ENCODE assay signal across 8 cellular contexts in the genomic region with DNA sequence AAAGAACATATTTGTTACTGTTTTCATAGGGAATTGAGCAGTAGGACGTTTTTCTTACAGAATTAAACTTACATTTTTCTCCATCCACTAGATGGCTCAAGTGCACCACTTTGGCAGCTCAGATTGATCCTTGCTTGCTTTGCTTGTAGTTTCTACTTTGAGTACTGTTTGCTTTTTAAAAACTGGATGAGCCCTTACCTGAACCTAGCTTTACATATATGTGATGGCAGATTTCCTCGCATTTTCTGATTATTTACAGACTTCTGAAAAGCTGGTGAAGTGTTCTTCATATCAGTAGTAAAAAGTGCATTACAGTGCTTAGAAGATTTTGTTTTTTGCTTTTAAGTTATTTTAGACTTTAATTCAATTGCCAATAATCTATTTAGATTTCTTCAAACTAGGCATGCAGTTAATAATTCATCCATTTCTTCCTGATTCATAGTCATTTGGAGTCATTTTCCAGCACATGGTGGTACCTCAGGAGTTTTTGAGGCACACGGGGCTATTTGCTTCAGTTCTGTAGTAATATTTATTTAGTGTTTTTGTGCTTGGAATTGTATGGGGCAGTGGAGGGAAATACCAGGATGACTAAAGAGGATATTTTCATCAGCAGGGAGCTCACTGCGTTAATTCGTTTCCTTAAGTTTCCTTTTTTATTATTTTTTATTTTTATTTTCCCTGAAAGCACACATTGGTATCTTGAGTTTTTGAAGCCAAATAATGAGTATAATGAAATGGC. TPM values are rescaled to one million over a fixed set of nuclear protein-coding genes. Genes with fewer than 3 reads are reported as not detected.
A peak's percentile ranks its signal among the peaks of the same experiment; 100 is the strongest.
DNase-seq lines count a peak whose midpoint lies in the region; ATAC-seq, FAIRE-seq and TF ChIP-seq lines count a peak whose summit lies in the region.

No MANE protein-coding gene starts in this region.

- peak overlapping the region in 1 of 4 donors; percentile 23 for H3K27ac ChIP-seq in pancreas

- H3K4me3 Mint-ChIP-seq in CD14-positive monocyte = no peak overlapping the region

- peak; percentile 79 for TF ChIP-seq CTCF in CD14-positive monocyte (IDR thresholded peaks at IDR 0.05)
- peak; percentile 16 to 49 (median 34) for TF ChIP-seq CTCF in pancreas (IDR thresholded peaks at IDR 0.05)

- H3K36me3 ChIP-seq in pancreas = no peaks in the 10 kb centered on the region

- no peaks in the 10 kb centered on the region for H3K9me3 Mint-ChIP-seq in CD14-positive monocyte

- no peaks in the 10 kb centered on the region for H3K27me3 Mint-ChIP-seq in CD14-positive monocyte (ENCODE audit: low read depth in 3 of 3)

- H3K36me3 Mint-ChIP-seq in CD14-positive monocyte = no peaks in the 10 kb centered on the region

- H3K27me3 ChIP-seq in pancreas = no peaks in the 10 kb centered on the region

- ATAC-seq in GM18867 (IDR thresholded peaks at IDR 0.05; ENCODE audit: unreplicated experiment) (peak; percentile 39), pancreas (peak; percentile 89 to 96 (median 94)), HG03025 (IDR thresholded peaks at IDR 0.05; ENCODE audit: low FRiP score, unreplicated experiment) (no peak), HG03280 (IDR thresholded peaks at IDR 0.05; ENCODE audit: unreplicated experiment) (no peak)

- H3K4me1 ChIP-seq in pancreas = peaks cover 0 to 21% (median 18%) of the 10 kb centered on the region in 3 donors

- no peak overlapping the region for H3K27ac Mint-ChIP-seq in CD14-positive monocyte

- 7 to 10% methylated on average over 5 of the region's 5 CpGs for WGBS in pancreas, 2 donors

- DNase-seq in CD14-positive monocyte (ENCODE audit: low spot score) = no peak
- DNase-seq in NCI-H2196 (lab: John Stamatoyannopoulos, UW; ENCODE audit: unreplicated experiment) = peak; percentile 51
- DNase-seq in activated CD4-positive, alpha-beta T cell treated with anti-CD3 and anti-CD28 coated beads, Interleukin-2, amount 50 U/mL, for 48 hours = peak; percentile 9 to 24
- peak; percentile 4 to 23 for DNase-seq in frontal cortex (ENCODE audit: low spot score in 2 of 2)
- DNase-seq in pancreas = peak in 3 of 6 donors; percentile 15 to 38 (median 28)

- intact Hi-C loops in CD14-positive monocyte (cut with micrococcal nuclease) = loop anchor here (10.0 kb wide), 2 partner anchors 151 to 291 kb away; no protein-coding TSS in a partner anchor
- intact Hi-C loops in pancreas (cut with DNase I) = loop anchor here in 2 of 3 donors (10.0 kb wide), 1 partner anchor 291 kb away; no protein-coding TSS in a partner anchor

- FAIRE-seq in frontal cortex (lab: Jason Lieb, UNC) (peak; percentile 95), pancreas (lab: Jason Lieb, UNC) (peak; percentile 94)

- H3K4me1 Mint-ChIP-seq in CD14-positive monocyte = peaks cover 7% of the 10 kb centered on the region

- no peak overlapping the region for H3K4me3 ChIP-seq in pancreas

- no peaks in the 10 kb centered on the region for H3K9me3 ChIP-seq in pancreas

RNA-seq across cellular contexts. Expression of a gene that starts 57.3 kb away (rescaled TPM):
- polyA plus RNA-seq in CD14-positive monocyte (10 to 100 TPM; 18.4 to 18.5 TPM), pancreas (10 to 100 TPM in 1 of 2 donors, 1 to 10 TPM in 1; 4.0 to 12.8 TPM)
- total RNA-seq in frontal cortex (241 TPM), pancreas (10 to 100 TPM; 14.4 to 25.5 (median 17.9) TPM)

Comparison
In these comparisons a context has a peak if more than half of its experiments do, and no peak if none do; other contexts are left out.
1. ATAC-seq: peak in GM18867 (single experiment) and pancreas (4 of 4); none in HG03025 (single experiment) and HG03280 (single experiment).